8 cellular contexts compared by ENCODE assay signal in the genomic region with DNA sequence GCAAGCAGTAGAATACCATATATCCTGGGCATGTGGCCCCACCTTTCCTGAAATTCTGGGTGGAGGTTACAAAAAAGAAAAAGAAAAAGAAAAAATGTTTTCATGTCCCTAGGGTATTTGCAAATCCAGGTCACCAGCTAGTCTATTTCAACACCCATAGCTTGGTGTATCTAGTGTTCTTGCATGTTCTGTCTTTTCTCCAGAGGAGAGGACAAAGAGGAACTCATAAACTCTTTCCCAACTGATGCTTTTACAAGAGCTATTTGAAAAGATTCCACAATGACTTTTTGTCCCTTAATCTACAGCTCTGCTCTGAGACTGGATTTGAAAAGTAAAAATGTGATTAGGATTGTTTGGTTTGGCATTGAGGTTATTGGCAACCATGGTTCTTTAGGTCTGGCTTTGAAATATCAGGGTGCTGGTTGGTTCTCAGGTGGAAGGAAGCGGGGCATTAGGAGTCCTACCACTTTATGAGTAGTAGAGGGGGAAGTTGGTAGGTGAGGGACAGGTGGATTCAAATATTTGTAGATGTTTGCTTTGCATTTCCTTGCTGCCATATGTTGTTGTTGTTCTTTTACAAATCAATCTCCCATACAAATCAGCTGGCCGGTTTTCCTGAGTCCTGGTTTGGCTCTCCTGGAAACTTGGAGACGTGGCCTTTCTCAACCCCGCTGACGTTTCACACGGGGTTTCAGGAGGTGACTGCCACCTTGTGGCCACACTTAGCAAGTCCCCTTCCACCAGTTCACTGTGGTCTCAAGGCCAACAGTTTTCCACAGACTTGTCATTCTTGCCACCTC.
DNase-seq lines count a peak whose midpoint lies in the region; ATAC-seq lines count a peak whose summit lies in the region.

No MANE protein-coding gene starts in this region.

- DNase-seq in NCI-H524 (lab: John Stamatoyannopoulos, UW), result peak; percentile 27 to 66
- no peak for DNase-seq in NCI-H524 treated with DMSO at 0.1 percent for 48 hours (lab: John Stamatoyannopoulos, UW)
- peak; percentile 75 for DNase-seq in NCI-H460 (ENCODE audit: extremely low read depth, low read depth)
- peak; percentile 59 to 64 for DNase-seq in activated CD4-positive, alpha-beta T cell treated with anti-CD3 and anti-CD28 coated beads, Interleukin-2, amount 50 U/mL, for 4 hours
- peak; percentile 77 for DNase-seq in ecto neural progenitor cell (ENCODE audit: low spot score)
- DNase-seq in lung microvascular endothelial cell (ENCODE audit: low read depth in 2 of 2), result peak; percentile 82 to 84
- DNase-seq in stimulated activated CD8-positive, alpha-beta memory T cell treated with anti-CD3 and anti-CD28 coated beads, Interleukin-12 subunit alpha, Interleukin-12 subunit beta, amount 100 ng/mL, for 24 hours (ENCODE audit: extremely low read depth), result peak; percentile 21

- ATAC-seq in HG03095 (IDR thresholded peaks at IDR 0.05; ENCODE audit: unreplicated experiment), result peak; percentile 73
